In the genomic region with DNA sequence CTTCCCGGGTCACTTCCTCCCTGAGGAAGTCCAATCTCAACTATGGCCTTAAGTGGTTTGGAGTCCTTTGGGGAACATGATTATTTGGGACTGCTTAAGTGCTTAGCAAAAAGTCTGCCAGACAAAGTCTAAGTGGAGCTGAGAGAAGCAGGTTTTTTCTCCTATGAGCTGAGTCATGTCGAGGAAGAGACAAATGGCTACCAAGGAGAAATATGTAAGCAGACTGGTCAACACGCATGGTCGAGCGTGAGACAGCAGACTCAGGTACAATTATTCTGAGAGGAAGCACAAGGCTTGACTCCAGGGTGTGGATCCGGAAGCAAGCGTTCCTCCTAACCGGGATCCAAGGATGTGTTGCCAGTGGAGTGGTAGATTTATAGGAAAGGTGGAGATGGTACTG, we compare ENCODE assay signal across 22 cellular contexts. TPM values are rescaled to one million over a fixed set of nuclear protein-coding genes. Genes with fewer than 3 reads are reported as not detected.
DNase-seq lines count a peak whose midpoint lies in the region; ATAC-seq, FAIRE-seq and TF ChIP-seq lines count a peak whose summit lies in the region.
"Had no signal": no experiment of that assay in that cellular context is flagged by ENCODE, and none has a peak within 500 bp of the region (broad histone marks: within the 10 kb centered on the region; RNA-seq: fewer than 3 reads in every experiment).

No MANE protein-coding gene starts in this region.

- peaks cover 0 to 3% (median 0%) of the 10 kb centered on the region in 3 donors for H3K36me3 Mint-ChIP-seq in naive thymus-derived CD8-positive, alpha-beta T cell
- no peaks in the 10 kb centered on the region for H3K36me3 Mint-ChIP-seq in natural killer cell treated with Interleukin-12 subunit alpha and Interleukin-12 subunit beta and Interleukin-15 and Interleukin-18, amount 100 ng/mL, for 72 hours

- H3K9me3 Mint-ChIP-seq in naive thymus-derived CD8-positive, alpha-beta T cell, result no peaks in the 10 kb centered on the region
- H3K9me3 Mint-ChIP-seq in natural killer cell treated with Interleukin-12 subunit alpha and Interleukin-12 subunit beta and Interleukin-15 and Interleukin-18, amount 100 ng/mL, for 72 hours, result no peaks in the 10 kb centered on the region

- peaks cover 35 to 65% (median 64%) of the 10 kb centered on the region in 4 donors for H3K4me1 Mint-ChIP-seq in naive thymus-derived CD8-positive, alpha-beta T cell
- H3K4me1 Mint-ChIP-seq in natural killer cell treated with Interleukin-12 subunit alpha and Interleukin-12 subunit beta and Interleukin-15 and Interleukin-18, amount 100 ng/mL, for 72 hours (ENCODE audit: low read depth in 2 of 2), result peaks cover 11 to 26% of the 10 kb centered on the region in 2 donors

- H3K14ac ChIP-seq in H1 (ENCODE audit: insufficient read length), result no peak overlapping the region

- peak overlapping the region; percentile 29; the same call in 1 of the 2 replicates for H3K18ac ChIP-seq in H1 (ENCODE audit: extremely low read depth, low read length)

- H3K79me1 ChIP-seq in H1 (ENCODE audit: low read depth, low read length), result peaks cover 4% of the 10 kb centered on the region

- H3K9ac ChIP-seq in BLaER1 treated with 17β-estradiol and CSF1 and Interleukin-3, amounts not matched to agents 10 nM and 100 nM, result peak overlapping the region in 10 of 11 experiments; percentile 28 to 71 (median 50); a peak in 17 of 22 replicates
- no peak overlapping the region for H3K9ac ChIP-seq in HCT116 (ENCODE audit: low read length)
- no peak overlapping the region for H3K9ac ChIP-seq in H1 (replicated peaks in 1 of 4; ENCODE audit: extremely low read depth in 1 of 4, low read depth in 3 of 4, low read length in 3 of 4)

- no peak overlapping the region for H3K4me3 ChIP-seq in BLaER1 treated with 17β-estradiol and CSF1 and Interleukin-3, amounts not matched to agents 10 nM and 100 nM
- H3K4me3 ChIP-seq in HCT116 (replicated peaks in 1 of 2; ENCODE audit: low read depth in 1 of 2, low read length in 2 of 2), result no peak overlapping the region
- H3K4me3 ChIP-seq in H1 (ENCODE audit: extremely low read depth in 1 of 4, insufficient read depth in 2 of 4, low read depth in 3 of 4, low read length in 4 of 4), result no peak overlapping the region
- H3K4me3 ChIP-seq: mucosa of descending colon, Peyer's patch, SK-N-MC, vagina had no signal

- POLR2A ChIA-PET in HCT116 (lab: Charles Lee), result interaction anchor here (0.9 kb wide), 1 partner anchor 11 kb away, joined by 3 read pairs; no protein-coding TSS in a partner anchor
- POLR2A ChIA-PET in H1 (lab: Charles Lee; ENCODE audit: partially characterized antibody), result no interaction called here
- POLR2A ChIA-PET in naive thymus-derived CD8-positive, alpha-beta T cell (lab: Charles Lee), result interaction anchor here (1.7 to 7.5 kb wide), 2 partner anchors 12 to 30 kb away, joined by 5 to 48 read pairs; no protein-coding TSS in a partner anchor

- intact Hi-C loops in HCT116 (cut with micrococcal nuclease), result no loop called here

- CTCF ChIA-PET in HCT116 (lab: Charles Lee), result no interaction called here
- CTCF ChIA-PET in H1 (lab: Charles Lee; ENCODE audit: partially characterized antibody), result interaction anchor here (0.6 to 1.3 kb wide), 6 partner anchors 11 to 239 kb away, joined by 3 read pairs; no protein-coding TSS in a partner anchor

- no peak overlapping the region for H4K8ac ChIP-seq in H1 (ENCODE audit: extremely low read depth, insufficient read depth, low read length)

- no peak for TF ChIP-seq EP300 in H1 (IDR thresholded peaks at IDR 0.05; ENCODE audit: borderline replicate concordance in 1 of 2, low read depth in 2 of 2, low read length in 2 of 2)

- no peak overlapping the region for H4K5ac ChIP-seq in H1 (ENCODE audit: insufficient read length, low read depth, low read length)

- H4K20me1 ChIP-seq in BLaER1 treated with 17β-estradiol and CSF1 and Interleukin-3, amounts not matched to agents 10 nM and 100 nM, result peaks cover 0 to 24% (median 5%) of the 10 kb centered on the region in 11 experiments; a peak in 11 of 22 replicates
- H4K20me1 ChIP-seq in HCT116 (ENCODE audit: insufficient read depth), result no peaks in the 10 kb centered on the region
- H4K20me1 ChIP-seq in H1 (replicated peaks in 1 of 2; ENCODE audit: control insufficient read depth in 1 of 2, insufficient read depth in 2 of 2, low read length in 2 of 2), result no peaks in the 10 kb centered on the region

- no peak for TF ChIP-seq POLR2A in HCT116 (IDR thresholded peaks at IDR 0.05; ENCODE audit: borderline replicate concordance, extremely low read depth, insufficient read depth, insufficient read length)
- TF ChIP-seq POLR2A in H1 (IDR thresholded peaks at IDR 0.05; ENCODE audit: control extremely low read depth in 1 of 2, low read depth in 2 of 2, low read length in 2 of 2), result no peak

- WGBS in H1 (ENCODE audit: extremely low coverage in 1 of 2, insufficient coverage in 1 of 2, insufficient read length in 1 of 2, insufficient replicate concordance in 2 of 2, low coverage in 1 of 2, low lambda C conversion rate in 2 of 2, missing lambda C conversion rate in 1 of 2), 2 experiments, result 85% methylated on average over 8 of the region's 8 CpGs; no CpG with 5 or more reads in 1 of the 2 experiments

- H2BK5ac ChIP-seq in H1 (ENCODE audit: low read depth, low read length), result no peak overlapping the region

- DNase-seq in HCT116 (ENCODE audit: low read depth, low spot score), result no peak
- no peak for DNase-seq in H1 (ENCODE audit: low read depth in 1 of 2, low spot score in 2 of 2)
- no peak for DNase-seq in naive thymus-derived CD8-positive, alpha-beta T cell
- DNase-seq in cerebellar cortex (ENCODE audit: low spot score), result no peak
- no peak for DNase-seq in SKM-1 treated with dmso at 0.1 percent for 144 hours (lab: John Stamatoyannopoulos, UW; ENCODE audit: unreplicated experiment)
- no peak for DNase-seq in natural killer cell treated with Interleukin-12 subunit alpha and Interleukin-12 subunit beta and Interleukin-15 and Interleukin-18, amount 100 ng/mL, for 72 hours (ENCODE audit: low spot score)
- no peak for DNase-seq in medulla oblongata (ENCODE audit: extremely low spot score)
- DNase-seq: activated CD4-positive, CD25-positive, alpha-beta regulatory T cell treated with anti-CD3 and anti-CD28 coated beads, Interleukin-2, amount 50 U/mL, for 72 hours; amygdala; caudate nucleus; COR-L47; effector memory CD4-positive, alpha-beta T cell; hippocampal formation; mucosa of descending colon; nucleus accumbens; Peyer's patch; T-helper 9 cell had no signal

- TF ChIP-seq CTCF in HCT116 (IDR thresholded peaks at IDR 0.05 in 2 of 3, conservative IDR thresholded peaks at IDR 0.05 in 1 of 3; ENCODE audit: borderline replicate concordance in 1 of 3, insufficient read depth in 1 of 3, low read depth in 2 of 3, low read length in 2 of 3) (no peak), H1 (IDR thresholded peaks at IDR 0.05; ENCODE audit: control extremely low read depth in 1 of 3, insufficient read depth in 1 of 3, low read depth in 1 of 3, low read length in 3 of 3) (no peak)

- no peak overlapping the region for H3K4ac ChIP-seq in H1 (replicated peaks; ENCODE audit: insufficient read length, low read depth, low read length)

- no peak for ATAC-seq in HCT116
- no peak for ATAC-seq in naive thymus-derived CD8-positive, alpha-beta T cell
- ATAC-seq in natural killer cell treated with Interleukin-12 subunit alpha and Interleukin-12 subunit beta and Interleukin-15 and Interleukin-18, amount 100 ng/mL, for 72 hours, result no peak
- ATAC-seq: mucosa of descending colon, sciatic nerve had no signal

- H2BK12ac ChIP-seq in H1 (ENCODE audit: low read depth, low read length), result no peak overlapping the region

- peak overlapping the region; percentile 69 to 93 (median 89) for H3K4me2 ChIP-seq in BLaER1 treated with 17β-estradiol and CSF1 and Interleukin-3, amounts not matched to agents 10 nM and 100 nM
- H3K4me2 ChIP-seq in HCT116 (ENCODE audit: low read length), result peak overlapping the region; percentile 23; the same call in 1 of the 2 replicates
- no peak overlapping the region for H3K4me2 ChIP-seq in H1 (ENCODE audit: insufficient read depth in 1 of 2, low read depth in 2 of 2, low read length in 2 of 2)

- no TSS peak for BruUV-seq in HCT116 (replicated peaks; lab: Mats Ljungman, UMichigan)

- RAD21 ChIA-PET in HCT116 (lab: Charles Lee; ENCODE audit: low non-redundant PET in 1 of 2, low total read pairs in 2 of 2, uncharacterized antibody in 2 of 2, unreplicated experiment in 2 of 2), result no interaction called here

- H3K9me3 ChIP-seq in BLaER1 treated with 17β-estradiol and CSF1 and Interleukin-3, amounts not matched to agents 10 nM and 100 nM (replicated peaks in 1 of 11), result no peaks in the 10 kb centered on the region
- no peaks in the 10 kb centered on the region for H3K9me3 ChIP-seq in HCT116 (ENCODE audit: control insufficient read depth in 1 of 2, insufficient read depth in 1 of 2, low read depth in 1 of 2, low read length in 2 of 2)
- no peaks in the 10 kb centered on the region for H3K9me3 ChIP-seq in H1 (ENCODE audit: insufficient read depth in 2 of 2, low read depth in 1 of 2, low read length in 1 of 2)
- H3K9me3 ChIP-seq: mucosa of descending colon, Peyer's patch, vagina had no signal

- H3K9me2 ChIP-seq in HCT116 (ENCODE audit: insufficient read depth), result no peaks in the 10 kb centered on the region

- no peak for TF ChIP-seq RAD21 in HCT116 (IDR thresholded peaks at IDR 0.05; ENCODE audit: low read depth)
- TF ChIP-seq RAD21 in H1 (IDR thresholded peaks at IDR 0.05 in 1 of 2, conservative IDR thresholded peaks at IDR 0.05 in 1 of 2; ENCODE audit: low read depth in 2 of 2, low read length in 2 of 2), result no peak

- H2AFZ ChIP-seq in HCT116 (ENCODE audit: low read depth, low read length, poor library complexity, severe bottlenecking) (no peak overlapping the region), H1 (ENCODE audit: low read length) (no peak overlapping the region)

- peak overlapping the region in 1 of 10 donors; percentile 5 for H3K4me3 Mint-ChIP-seq in naive thymus-derived CD8-positive, alpha-beta T cell
- no peak overlapping the region for H3K4me3 Mint-ChIP-seq in natural killer cell treated with Interleukin-12 subunit alpha and Interleukin-12 subunit beta and Interleukin-15 and Interleukin-18, amount 100 ng/mL, for 72 hours

- no peaks in the 10 kb centered on the region for H3K23me2 ChIP-seq in H1 (ENCODE audit: low read depth, low read length)

- peaks cover 93 to 98% (median 96%) of the 10 kb centered on the region in 10 experiments for H3K4me1 ChIP-seq in BLaER1 treated with 17β-estradiol and CSF1 and Interleukin-3, amounts not matched to agents 10 nM and 100 nM
- H3K4me1 ChIP-seq in HCT116 (ENCODE audit: control insufficient read depth in 1 of 2, insufficient read depth in 2 of 2, low read length in 2 of 2), result peaks cover 6 to 23% of the 10 kb centered on the region in 2 experiments; a peak in 2 of 4 replicates
- peaks cover 0 to 9% (median 6%) of the 10 kb centered on the region in 4 experiments; a peak in 3 of 7 replicates for H3K4me1 ChIP-seq in H1 (replicated peaks in 1 of 4; ENCODE audit: control insufficient read depth in 3 of 4, insufficient read depth in 4 of 4, low read length in 3 of 4)

- H2BK15ac ChIP-seq in H1 (ENCODE audit: low read length), result no peak overlapping the region

- no peak overlapping the region for H3K23ac ChIP-seq in H1 (ENCODE audit: insufficient read length)

- H2AK5ac ChIP-seq in H1 (ENCODE audit: low read depth, low read length), result no peak overlapping the region

- H4K91ac ChIP-seq in H1 (replicated peaks; ENCODE audit: insufficient read length, low read length), result no peak overlapping the region

- no peak overlapping the region for H2BK120ac ChIP-seq in H1 (replicated peaks; ENCODE audit: low read depth, low read length)

- no peaks in the 10 kb centered on the region for H3K27me3 Mint-ChIP-seq in naive thymus-derived CD8-positive, alpha-beta T cell
- H3K27me3 Mint-ChIP-seq in natural killer cell treated with Interleukin-12 subunit alpha and Interleukin-12 subunit beta and Interleukin-15 and Interleukin-18, amount 100 ng/mL, for 72 hours, result no peaks in the 10 kb centered on the region

- H3K27ac ChIP-seq in BLaER1 treated with 17β-estradiol and CSF1 and Interleukin-3, amounts not matched to agents 10 nM and 100 nM, result peak overlapping the region; percentile 43 to 99 (median 85); a peak in 21 of 22 replicates
- H3K27ac ChIP-seq in HCT116 (ENCODE audit: low read depth, low read length) (no peak overlapping the region), H1 (ENCODE audit: low read depth, low read length) (no peak overlapping the region)
- H3K27ac ChIP-seq: Peyer's patch, SK-N-MC, vagina had no signal

- H3K36me3 ChIP-seq in BLaER1 treated with 17β-estradiol and CSF1 and Interleukin-3, amounts not matched to agents 10 nM and 100 nM, result peaks cover 0 to 84% (median 47%) of the 10 kb centered on the region in 11 experiments; a peak in 18 of 22 replicates
- H3K36me3 ChIP-seq in HCT116 (ENCODE audit: control insufficient read depth in 1 of 2, insufficient read depth in 2 of 2, low read length in 2 of 2) (no peaks in the 10 kb centered on the region), H1 (ENCODE audit: control insufficient read depth in 2 of 4, insufficient read depth in 4 of 4, low read length in 3 of 4) (no peaks in the 10 kb centered on the region)
- H3K36me3 ChIP-seq: Peyer's patch, vagina had no signal

- no peaks in the 10 kb centered on the region for H3K27me3 ChIP-seq in BLaER1 treated with 17β-estradiol and CSF1 and Interleukin-3, amounts not matched to agents 10 nM and 100 nM
- H3K27me3 ChIP-seq in HCT116 (ENCODE audit: insufficient read depth, low read length) (no peaks in the 10 kb centered on the region), H1 (replicated peaks in 1 of 4; ENCODE audit: control insufficient read depth in 3 of 4, extremely low read depth in 1 of 4, insufficient read depth in 3 of 4, low read length in 3 of 4) (no peaks in the 10 kb centered on the region)
- H3K27me3 ChIP-seq: Peyer's patch, vagina had no signal

- H3K79me2 ChIP-seq in HCT116 (ENCODE audit: insufficient read depth, low read length), result peaks cover 40% of the 10 kb centered on the region; the same call in 1 of the 2 replicates
- H3K79me2 ChIP-seq in H1 (ENCODE audit: control insufficient read depth in 1 of 2, insufficient read depth in 2 of 2, low read length in 2 of 2), result no peaks in the 10 kb centered on the region

- H3K27ac Mint-ChIP-seq in naive thymus-derived CD8-positive, alpha-beta T cell, result peak overlapping the region in 9 of 10 donors; percentile 2 to 69 (median 44)
- H3K27ac Mint-ChIP-seq in natural killer cell treated with Interleukin-12 subunit alpha and Interleukin-12 subunit beta and Interleukin-15 and Interleukin-18, amount 100 ng/mL, for 72 hours, result no peak overlapping the region

- no peak for FAIRE-seq in H1 (lab: Jason Lieb, UNC)
- FAIRE-seq: G401.6 had no signal

- H2BK20ac ChIP-seq in H1 (ENCODE audit: low read length), result no peak overlapping the region

- H3K56ac ChIP-seq in H1 (replicated peaks; ENCODE audit: insufficient read length, low read depth, low read length), result no peak overlapping the region

RNA-seq across cellular contexts. Expression of gene UBASH3B, which starts 30.6 kb away (rescaled TPM):
- total RNA-seq in HCT116 (2021; ENCODE audit: unreplicated experiment), result 40.3 TPM
- polyA plus RNA-seq in HCT116 (2012), result 13.2 and 15.9 TPM in 2 replicates
- 8.9 and 9.5 TPM in 2 replicates for total RNA-seq in H1 (2021; fragmentation: NEBNext Ultra II Directional; extraction: Animal tissue kit (Norgen Biotek cat#: 25700))
- 7.5 and 7.6 TPM in 2 replicates for polyA plus RNA-seq in H1 (2011; rRNA removed)
- 5.0 TPM for polyA plus RNA-seq in H1 (2011; cell fraction: cytosol; rRNA removed)
- 7.6 TPM for polyA plus RNA-seq in H1 (2011; cell fraction: nucleus; rRNA removed)
- polyA plus RNA-seq in H1 (2012, experiment 1 of 2), result 4.4 to 7.8 TPM (median 5.7 TPM) in 4 replicates
- polyA plus RNA-seq in H1 (2012, experiment 2 of 2), result 0.92 TPM
- 4.3 TPM for polyA plus RNA-seq in H1 (2013, experiment 1 of 2)
- 4.7 TPM for polyA plus RNA-seq in H1 (2013, experiment 2 of 2)
- 17.4 and 24.7 TPM in 2 replicates for polyA minus RNA-seq in H1 (2011; rRNA and poly(A)+ RNA removed)
- 4.4 TPM for polyA minus RNA-seq in H1 (2011; cell fraction: cytosol; rRNA and poly(A)+ RNA removed)
- 22.5 TPM for polyA minus RNA-seq in H1 (2011; cell fraction: nucleus; rRNA and poly(A)+ RNA removed)
- total RNA-seq in naive thymus-derived CD8-positive, alpha-beta T cell, result 10 to 100 TPM; 33.7 to 35.2 TPM
- 10 to 100 TPM in 1 of 3 donors, 1 to 10 TPM in 2; 6.8 to 12.8 (median 7.1) TPM for polyA plus RNA-seq in naive thymus-derived CD8-positive, alpha-beta T cell
- total RNA-seq in natural killer cell treated with Interleukin-12 subunit alpha and Interleukin-12 subunit beta and Interleukin-15 and Interleukin-18, amount 100 ng/mL, for 72 hours, result 1 to 10 TPM; 3.4 to 3.5 TPM

Comparison
In these comparisons a context has a peak if more than half of its experiments do, and no peak if none do; other contexts are left out.
1. H3K27ac ChIP-seq: peak in BLaER1 treated with 17β-estradiol and CSF1 and Interleukin-3, amounts not matched to agents 10 nM and 100 nM (11 of 11); none in HCT116 (single experiment) and H1 (single experiment).
2. H3K4me2 ChIP-seq: peak in BLaER1 treated with 17β-estradiol and CSF1 and Interleukin-3, amounts not matched to agents 10 nM and 100 nM (11 of 11) and HCT116 (single experiment); none in H1 (0 of 2).
3. H3K9ac ChIP-seq: peak in BLaER1 treated with 17β-estradiol and CSF1 and Interleukin-3, amounts not matched to agents 10 nM and 100 nM (10 of 11); none in HCT116 (single experiment) and H1 (0 of 4).
4. H3K27ac Mint-ChIP-seq: peak in naive thymus-derived CD8-positive, alpha-beta T cell (9 of 10); none in natural killer cell treated with Interleukin-12 subunit alpha and Interleukin-12 subunit beta and Interleukin-15 and Interleukin-18, amount 100 ng/mL, for 72 hours (0 of 2).